ENCODE assay signal across 24 cellular contexts in the genomic region with DNA sequence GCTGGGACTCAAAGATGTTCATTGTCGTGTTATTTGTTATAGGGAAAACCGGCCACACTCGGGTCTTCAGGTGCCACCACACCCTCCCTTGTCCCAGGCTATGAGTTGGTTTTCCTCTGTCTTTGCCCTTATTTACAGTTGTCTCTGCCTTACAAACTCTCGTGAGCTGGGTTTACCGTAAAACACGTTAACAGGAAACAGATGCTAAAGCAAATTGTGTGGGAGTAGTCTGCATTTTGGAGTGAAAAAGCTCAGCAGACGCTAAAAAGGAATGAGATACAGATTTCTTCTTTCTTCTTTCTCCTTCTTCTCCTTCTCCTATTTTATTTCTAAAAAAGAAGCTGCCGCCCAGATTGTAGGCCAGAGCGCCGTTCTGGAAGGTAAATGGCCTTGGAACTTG. TPM values are rescaled to one million over a fixed set of nuclear protein-coding genes. Genes with fewer than 3 reads are reported as not detected.
"Had no signal": no experiment of that assay in that cellular context is flagged by ENCODE, and none has a peak within 500 bp of the region (broad histone marks: within the 10 kb centered on the region; RNA-seq: fewer than 3 reads in every experiment).

No MANE protein-coding gene starts in this region.

- DNase-seq: activated CD4-positive, alpha-beta memory T cell treated with anti-CD3 and anti-CD28 coated beads for 36 hours; activated CD4-positive, alpha-beta T cell treated with anti-CD3 and anti-CD28 coated beads for 48 hours; activated CD4-positive, CD25-positive, alpha-beta regulatory T cell; activated effector memory CD4-positive, alpha-beta T cell treated with Interleukin-2 at 50 U/mL for 16 hours; activated naive CD4-positive, alpha-beta T cell treated with anti-CD3 and anti-CD28 coated beads for 36 hours; activated naive CD8-positive, alpha-beta T cell treated with anti-CD3 and anti-CD28 coated beads, Interleukin-2, amount 10 ng/mL, durations not matched to agents 7 days and 5 days; activated T-cell treated with anti-CD3 and anti-CD28 coated beads, Interleukin-2, amount 50 U/mL, for 72 hours; amniotic stem cell; cerebellar nuclear complex; hypothalamus; left ventricle myocardium superior; mammary epithelial cell; pancreas; psoas muscle; stimulated activated CD4-positive, alpha-beta T cell treated with anti-CD3 and anti-CD28 coated beads, Interleukin-4, amount 100 ng/mL, for 4 hours; stimulated activated naive CD8-positive, alpha-beta T cell treated with anti-CD3 and anti-CD28 coated beads, Interleukin-15, Interleukin-2, amounts not matched to agents 100 U/mL and 50 U/mL, for 24 hours; T1000; upper lobe of left lung had no signal

- H3K27me3 Mint-ChIP-seq: activated CD4-positive, alpha-beta memory T cell treated with anti-CD3 and anti-CD28 coated beads for 36 hours had no signal

- H3K36me3 Mint-ChIP-seq: activated CD4-positive, alpha-beta memory T cell treated with anti-CD3 and anti-CD28 coated beads for 36 hours; activated naive CD8-positive, alpha-beta T cell treated with anti-CD3 and anti-CD28 coated beads, Interleukin-2, amount 10 ng/mL, durations not matched to agents 7 days and 5 days; natural killer cell treated with Interleukin-12 subunit alpha and Interleukin-12 subunit beta and Interleukin-15 and Interleukin-18, amount 100 ng/mL, for 72 hours had no signal

- H3K9me3 ChIP-seq: neutrophil, pancreas, psoas muscle, right atrium auricular region, upper lobe of left lung had no signal

- H3K9me3 Mint-ChIP-seq: activated CD4-positive, alpha-beta memory T cell treated with anti-CD3 and anti-CD28 coated beads for 36 hours; activated naive CD4-positive, alpha-beta T cell treated with anti-CD3 and anti-CD28 coated beads for 36 hours; activated naive CD8-positive, alpha-beta T cell treated with anti-CD3 and anti-CD28 coated beads, Interleukin-2, amount 10 ng/mL, durations not matched to agents 7 days and 5 days; activated T-cell treated with anti-CD3 and anti-CD28 coated beads, Interleukin-2, amount 50 U/mL, for 72 hours; natural killer cell treated with Interleukin-12 subunit alpha and Interleukin-12 subunit beta and Interleukin-15 and Interleukin-18, amount 100 ng/mL, for 72 hours; T-helper 1 cell treated with Interleukin-12 subunit alpha and Interleukin-12 subunit beta and Interleukin-4 antibody, amounts not matched to agents 30 μg/mL and 1 μg/mL, for 36 hours had no signal

- H3K27ac ChIP-seq: coronary artery, neutrophil, pancreas, psoas muscle, right atrium auricular region, upper lobe of left lung had no signal

- H3K27me3 ChIP-seq: pancreas, right atrium auricular region had no signal

- H3K27ac Mint-ChIP-seq: activated CD4-positive, alpha-beta memory T cell treated with anti-CD3 and anti-CD28 coated beads for 36 hours; activated naive CD4-positive, alpha-beta T cell treated with anti-CD3 and anti-CD28 coated beads for 36 hours; activated naive CD8-positive, alpha-beta T cell treated with anti-CD3 and anti-CD28 coated beads, Interleukin-2, amount 10 ng/mL, durations not matched to agents 7 days and 5 days; activated T-cell treated with anti-CD3 and anti-CD28 coated beads, Interleukin-2, amount 50 U/mL, for 72 hours; natural killer cell treated with Interleukin-12 subunit alpha and Interleukin-12 subunit beta and Interleukin-15 and Interleukin-18, amount 100 ng/mL, for 72 hours; T-helper 1 cell treated with Interleukin-12 subunit alpha and Interleukin-12 subunit beta and Interleukin-4 antibody, amounts not matched to agents 30 μg/mL and 1 μg/mL, for 36 hours had no signal

- H3K4me3 Mint-ChIP-seq: activated CD4-positive, alpha-beta memory T cell treated with anti-CD3 and anti-CD28 coated beads for 36 hours; activated naive CD4-positive, alpha-beta T cell treated with anti-CD3 and anti-CD28 coated beads for 36 hours; activated naive CD8-positive, alpha-beta T cell treated with anti-CD3 and anti-CD28 coated beads, Interleukin-2, amount 10 ng/mL, durations not matched to agents 7 days and 5 days; activated T-cell treated with anti-CD3 and anti-CD28 coated beads, Interleukin-2, amount 50 U/mL, for 72 hours; natural killer cell treated with Interleukin-12 subunit alpha and Interleukin-12 subunit beta and Interleukin-15 and Interleukin-18, amount 100 ng/mL, for 72 hours; T-helper 1 cell treated with Interleukin-12 subunit alpha and Interleukin-12 subunit beta and Interleukin-4 antibody, amounts not matched to agents 30 μg/mL and 1 μg/mL, for 36 hours had no signal

- H3K4me1 ChIP-seq: pancreas, psoas muscle, right atrium auricular region had no signal

- H3K36me3 ChIP-seq: neutrophil, pancreas, right atrium auricular region, upper lobe of left lung had no signal

- H3K4me3 ChIP-seq: coronary artery, pancreas, psoas muscle, right atrium auricular region, upper lobe of left lung had no signal

RNA-seq across cellular contexts. Expression of a gene that starts 52.0 kb away (rescaled TPM):
- total RNA-seq: activated CD4-positive, alpha-beta memory T cell treated with anti-CD3 and anti-CD28 coated beads for 36 hours; activated naive CD4-positive, alpha-beta T cell treated with anti-CD3 and anti-CD28 coated beads for 36 hours; activated naive CD8-positive, alpha-beta T cell treated with anti-CD3 and anti-CD28 coated beads, Interleukin-2, amount 10 ng/mL, durations not matched to agents 7 days and 5 days; activated T-cell treated with anti-CD3 and anti-CD28 coated beads, Interleukin-2, amount 50 U/mL, for 72 hours; frontal cortex; natural killer cell treated with Interleukin-12 subunit alpha and Interleukin-12 subunit beta and Interleukin-15 and Interleukin-18, amount 100 ng/mL, for 72 hours had no signal
